In the genomic region with DNA sequence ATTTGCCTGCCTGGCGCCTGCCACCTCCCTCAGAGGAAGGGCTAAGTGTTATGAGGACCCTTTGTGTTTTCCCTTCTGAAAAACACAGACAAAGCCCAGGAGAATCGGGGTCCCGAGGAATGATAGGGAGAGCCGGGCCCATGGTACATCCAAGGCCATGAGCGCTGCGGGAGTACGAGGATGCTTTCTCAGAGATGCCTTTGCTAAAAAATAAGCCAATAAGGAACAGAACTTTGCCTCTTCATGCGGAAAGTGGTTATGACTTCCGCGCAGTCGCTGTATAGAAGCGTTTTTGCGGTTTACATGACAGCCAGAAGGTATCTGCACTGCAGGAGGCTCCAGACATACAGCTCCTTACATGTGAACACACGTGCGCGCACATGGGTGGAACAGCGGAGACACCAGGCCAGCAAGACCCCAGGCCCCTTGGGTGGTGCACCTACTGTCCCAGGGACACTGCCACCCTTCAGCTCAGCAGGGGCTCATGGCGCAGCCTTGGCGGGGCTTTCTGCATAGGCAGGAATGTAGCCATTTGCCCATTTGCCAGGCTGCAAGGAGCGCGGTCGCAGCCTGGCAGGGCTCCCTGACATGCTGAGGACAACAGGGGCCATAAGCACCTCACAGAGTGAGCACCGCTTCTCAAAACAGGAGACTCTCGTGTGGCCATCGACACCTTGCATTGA, we compare ENCODE assay signal across 21 cellular contexts.
"Had no signal": no experiment of that assay in that cellular context is flagged by ENCODE, and none has a peak within 500 bp of the region (broad histone marks: within the 10 kb centered on the region; RNA-seq: fewer than 3 reads in every experiment).

No MANE protein-coding gene starts in this region.

- H3K36me3 ChIP-seq: brain microvascular endothelial cell, left ventricle myocardium inferior, pancreas, thoracic aorta had no signal

- H3K9me3 ChIP-seq: left ventricle myocardium inferior, pancreas, psoas muscle, thoracic aorta had no signal

- H3K27me3 ChIP-seq: brain microvascular endothelial cell, pancreas had no signal

- DNase-seq: activated CD4-positive, alpha-beta T cell treated with anti-CD3 and anti-CD28 coated beads for 36 hours; activated CD4-positive, CD25-positive, alpha-beta regulatory T cell; activated CD8-positive, alpha-beta T cell treated with anti-CD3 and anti-CD28 coated beads, Interleukin-2, amount 10 ng/mL, durations not matched to agents 7 days and 5 days; activated gamma-delta T cell; activated naive CD4-positive, alpha-beta T cell treated with anti-CD3 and anti-CD28 coated beads, Interleukin-2, amount 10 ng/mL, durations not matched to agents 7 days and 5 days; amniotic stem cell; brain microvascular endothelial cell; left ventricle myocardium inferior; naive B cell; nephron progenitor cell; pancreas; psoas muscle; stimulated activated CD4-positive, alpha-beta T cell treated with anti-CD3 and anti-CD28 coated beads, Interleukin-2, amount 100 ng/mL, for 48 hours; stimulated activated naive CD8-positive, alpha-beta T cell treated with anti-CD3 and anti-CD28 coated beads, Interleukin-15, Interleukin-2, amounts not matched to agents 100 U/mL and 50 U/mL, for 24 hours; T-helper 1 cell; trophoblast cell had no signal

- H3K27ac ChIP-seq: brain microvascular endothelial cell, epithelial cell of prostate, left ventricle myocardium inferior, pancreas, psoas muscle, thoracic aorta had no signal

- H3K4me3 ChIP-seq: left ventricle myocardium inferior, pancreas, psoas muscle, thoracic aorta had no signal

- FAIRE-seq: astrocyte, frontal cortex, islet of Langerhans, pancreas had no signal

- H3K4me1 ChIP-seq: left ventricle myocardium inferior, pancreas, psoas muscle had no signal

- ATAC-seq: activated CD4-positive, alpha-beta T cell treated with anti-CD3 and anti-CD28 coated beads for 36 hours; activated CD8-positive, alpha-beta T cell treated with anti-CD3 and anti-CD28 coated beads, Interleukin-2, amount 10 ng/mL, durations not matched to agents 7 days and 5 days; pancreas; psoas muscle; stimulated activated naive CD8-positive, alpha-beta T cell treated with anti-CD3 and anti-CD28 coated beads, Interleukin-15, Interleukin-2, amounts not matched to agents 100 U/mL and 50 U/mL, for 24 hours had no signal
